Comparison of ENCODE assay signal across 8 cellular contexts in genomic region chr3:160565442-160566403, GRCh38. TPM values are rescaled to one million over a fixed set of nuclear protein-coding genes. Genes with fewer than 3 reads are reported as not detected.
DNase-seq lines count a peak whose midpoint lies in the region; ATAC-seq, FAIRE-seq and TF ChIP-seq lines count a peak whose summit lies in the region.

KPNA4 (minus strand) TSS chr3:160565571; CDS start chr3:160565282, 289 bp downstream.

- H3K9me3 ChIP-seq in body of pancreas (no peaks in the 10 kb centered on the region), sigmoid colon (no peaks in the 10 kb centered on the region)

- intact Hi-C loops in body of pancreas (cut with DNase I) (no loop called here), sigmoid colon (cut with DNase I) (loop anchor here (2.0 to 5.0 kb wide), 3 partner anchors 118 to 657 kb away; partner anchors contain the start of genes NMD3 and TRIM59)

- no peaks in the 10 kb centered on the region for H3K27me3 ChIP-seq in body of pancreas
- no peaks in the 10 kb centered on the region for H3K27me3 ChIP-seq in sigmoid colon

- TF ChIP-seq POLR2A in body of pancreas (IDR thresholded peaks at IDR 0.05) (peak; percentile 78 to 90 (median 90)), sigmoid colon (IDR thresholded peaks at IDR 0.05) (peak; percentile 53 to 70)

- H3K27ac ChIP-seq in 22Rv1 (peak within 1 kb of the TSS; percentile 95), body of pancreas (peak within 1 kb of the TSS; percentile 92 to 98 (median 97)), sigmoid colon (peak within 1 kb of the TSS; percentile 98 to 99 (median 99))

- H3K4me3 ChIP-seq in body of pancreas (peak within 1 kb of the TSS; percentile 32 to 89), sigmoid colon (peak within 1 kb of the TSS; percentile 86 to 93 (median 88))

- TF ChIP-seq EP300 in sigmoid colon (IDR thresholded peaks at IDR 0.05), result no peak

- peak; percentile 90 for ATAC-seq in GM18520 (IDR thresholded peaks at IDR 0.05; ENCODE audit: unreplicated experiment)
- peak; percentile 90 for ATAC-seq in HG03064 (IDR thresholded peaks at IDR 0.05; ENCODE audit: low read depth, unreplicated experiment)
- peak; percentile 95 for ATAC-seq in body of pancreas

- WGBS in body of pancreas, 2 donors, result 1% methylated on average over 56 to 65 of the region's 71 CpGs
- WGBS in sigmoid colon, 2 donors, result 0 to 1% methylated on average over 71 of the region's 71 CpGs

- peak; percentile 83 for FAIRE-seq in TTC549 (lab: Jason Lieb, UNC)

- peak; percentile 99 for DNase-seq in NCI-H2107 treated with DMSO at 0.1 percent for 48 hours (lab: John Stamatoyannopoulos, UW; ENCODE audit: unreplicated experiment)
- DNase-seq in body of pancreas, result peak; percentile 97 to 98 (median 97)
- peak; percentile 68 for DNase-seq in iPS DF 19.7 (ENCODE audit: low read depth, low spot score)
- peak; percentile 99 for DNase-seq in sigmoid colon

- H3K36me3 ChIP-seq in body of pancreas (replicated peaks in 1 of 2; ENCODE audit: insufficient read depth in 1 of 2, low read depth in 2 of 2), result no peaks in the 10 kb centered on the region
- H3K36me3 ChIP-seq in sigmoid colon, result no peaks in the 10 kb centered on the region

- H3K4me1 ChIP-seq in body of pancreas, result peaks cover 39% of the 10 kb centered on the region
- H3K4me1 ChIP-seq in sigmoid colon, result peaks cover 0 to 50% (median 31%) of the 10 kb centered on the region in 4 donors

- TF ChIP-seq CTCF in 22Rv1 (IDR thresholded peaks at IDR 0.05), result no peak
- TF ChIP-seq CTCF in body of pancreas (IDR thresholded peaks at IDR 0.05), result no peak
- TF ChIP-seq CTCF in sigmoid colon (IDR thresholded peaks at IDR 0.05), result no peak

RNA-seq across cellular contexts. Expression of gene KPNA4, which starts in this region (rescaled TPM):
- total RNA-seq in body of pancreas, result 10 to 100 TPM in 1 of 2 donors, 1 to 10 TPM in 1; 9.6 to 14.3 TPM
- 10 to 100 TPM; 45.4 to 52.8 (median 49.2) TPM for total RNA-seq in sigmoid colon
- 10 to 100 TPM; 15.0 to 17.3 (median 15.1) TPM for polyA plus RNA-seq in sigmoid colon

Comparison
In these comparisons a context has a peak if more than half of its experiments do, and no peak if none do; other contexts are left out.
1. Peak in every context shown above with its lines: DNase-seq, ATAC-seq, H3K4me3 ChIP-seq and H3K27ac ChIP-seq.